Comparison of ENCODE assay signal across 9 cellular contexts in the genomic region with DNA sequence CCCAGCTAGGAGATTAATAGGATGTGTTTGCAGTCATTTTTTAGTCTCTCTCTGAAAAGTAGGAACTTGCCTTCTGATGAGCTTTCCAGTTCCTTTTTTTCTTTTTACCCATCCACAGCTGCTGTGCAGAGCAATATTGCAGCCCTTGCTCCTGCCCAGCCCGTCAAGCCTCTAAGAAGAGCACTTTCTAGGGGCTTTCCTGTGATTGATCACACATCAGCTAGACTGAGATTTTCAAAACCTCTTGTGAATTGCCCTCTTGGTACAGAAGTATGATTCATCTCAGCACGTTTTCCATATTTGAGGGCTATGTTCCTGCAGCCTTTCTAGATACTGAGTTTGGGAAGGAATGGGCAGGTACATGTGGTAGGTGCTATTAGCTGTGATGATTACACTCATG.
DNase-seq lines count a peak whose midpoint lies in the region; ATAC-seq, FAIRE-seq and TF ChIP-seq lines count a peak whose summit lies in the region.
"Had no signal": no experiment of that assay in that cellular context is flagged by ENCODE, and none has a peak within 500 bp of the region (broad histone marks: within the 10 kb centered on the region; RNA-seq: fewer than 3 reads in every experiment).

No MANE protein-coding gene starts in this region.

- no peaks in the 10 kb centered on the region for H3K27me3 Mint-ChIP-seq in activated B cell treated with CpG ODN at 0.5 μM for 24 hours

- POLR2A ChIA-PET in activated B cell treated with CpG ODN at 0.5 μM for 24 hours (lab: Charles Lee): interaction anchor here (1.1 to 1.8 kb wide), 5 partner anchors 11 to 94 kb away, joined by 3 to 16 read pairs (median 5); partner anchors contain the start of gene GALNT10

- CTCF ChIA-PET in activated B cell treated with CpG ODN at 0.5 μM for 24 hours (lab: Charles Lee): interaction anchor here (1.4 to 1.7 kb wide), 2 partner anchors 12 to 95 kb away, joined by 5 to 6 read pairs; no protein-coding TSS in a partner anchor

- H3K27ac Mint-ChIP-seq in activated B cell treated with CpG ODN at 0.5 μM for 24 hours: peak overlapping the region; percentile 47

- no peak overlapping the region for H3K4me3 Mint-ChIP-seq in activated B cell treated with CpG ODN at 0.5 μM for 24 hours

- DNase-seq in activated B cell treated with CpG ODN at 0.5 μM for 24 hours (no peak), left colon (no peak), RCC 7860 (ENCODE audit: low spot score) (no peak), COR-L47 (lab: John Stamatoyannopoulos, UW) (no peak)
- DNase-seq in activated CD4-positive, alpha-beta T cell treated with anti-CD3 and anti-CD28 coated beads for 4 hours: no peak
- DNase-seq: amygdala had no signal

- TF ChIP-seq CTCF in activated B cell treated with CpG ODN at 0.5 μM for 24 hours (IDR thresholded peaks at IDR 0.05): no peak

- FAIRE-seq in RCC 7860 (lab: Jason Lieb, UNC): no peak

- peaks cover 45% of the 10 kb centered on the region for H3K4me1 Mint-ChIP-seq in activated B cell treated with CpG ODN at 0.5 μM for 24 hours

- H3K9me3 Mint-ChIP-seq in activated B cell treated with CpG ODN at 0.5 μM for 24 hours: no peaks in the 10 kb centered on the region

- intact Hi-C loops in activated B cell treated with CpG ODN at 0.5 μM for 24 hours (cut with micrococcal nuclease) (loop anchor here (1.0 to 5.0 kb wide), 2 partner anchors 45 to 92 kb away; partner anchors contain the start of gene GALNT10), left colon (cut with DNase I, micrococcal nuclease) (no loop called here)

- peaks cover 8% of the 10 kb centered on the region for H3K36me3 Mint-ChIP-seq in activated B cell treated with CpG ODN at 0.5 μM for 24 hours (ENCODE audit: low read depth)

- ATAC-seq in GM18520 (IDR thresholded peaks at IDR 0.05; ENCODE audit: unreplicated experiment): peak; percentile 94
- ATAC-seq in GM21619 (IDR thresholded peaks at IDR 0.05; ENCODE audit: unreplicated experiment): peak; percentile 93
- ATAC-seq in HG03354 (IDR thresholded peaks at IDR 0.05; ENCODE audit: poor library complexity, severe bottlenecking, unreplicated experiment): peak; percentile 90
- ATAC-seq in activated B cell treated with CpG ODN at 0.5 μM for 24 hours (ENCODE audit: low read depth): peak; percentile 97
- ATAC-seq in left colon: no peak
